8 cellular contexts compared by ENCODE assay signal in genomic region chr5:141397756-141398551, GRCh38. TPM values are rescaled to one million over a fixed set of nuclear protein-coding genes. Genes with fewer than 3 reads are reported as not detected.
DNase-seq lines count a peak whose midpoint lies in the region; ATAC-seq and TF ChIP-seq lines count a peak whose summit lies in the region.
"Not testable (repeated sequence)": the region's sequence is repeated elsewhere in the genome, so short reads cannot be mapped to it uniquely, and the experiment has no call there.

Gene PCDHGB5 (plus strand): TSS chr5:141397947. CDS start chr5:141398128, 181 bp downstream.

- 80 to 90% methylated on average over 9 to 19 of the region's 43 CpGs for WGBS in endodermal cell (ENCODE audit: insufficient coverage in 1 of 2, insufficient read length in 1 of 2), 2 experiments

- H3K4me1 ChIP-seq in endodermal cell (ENCODE audit: control insufficient read depth, insufficient read depth, low read length): not testable (repeated sequence)

- H3K36me3 ChIP-seq in endodermal cell (ENCODE audit: control insufficient read depth, insufficient read depth, low read length): not testable (repeated sequence)

- H3K27ac Mint-ChIP-seq in activated T-cell treated with anti-CD3 and anti-CD28 coated beads, Interleukin-2, amount 50 U/mL, for 24 hours: not testable (repeated sequence)
- H3K27ac Mint-ChIP-seq in endodermal cell: peak within 1 kb of the TSS; percentile 64

- peaks cover 21% of the 10 kb centered on the region for H3K36me3 Mint-ChIP-seq in activated T-cell treated with anti-CD3 and anti-CD28 coated beads, Interleukin-2, amount 50 U/mL, for 24 hours (ENCODE audit: low read depth)
- H3K36me3 Mint-ChIP-seq in endodermal cell (ENCODE audit: low read depth): peaks cover 51% of the 10 kb centered on the region

- peak; percentile 85 for ATAC-seq in GM18909 (IDR thresholded peaks at IDR 0.05; ENCODE audit: poor library complexity, unreplicated experiment)
- ATAC-seq in HG02759 (IDR thresholded peaks at IDR 0.05; ENCODE audit: unreplicated experiment): peak; percentile 98
- ATAC-seq in left lobe of liver: peak; percentile 99

- not testable (repeated sequence) for H3K4me1 Mint-ChIP-seq in activated T-cell treated with anti-CD3 and anti-CD28 coated beads, Interleukin-2, amount 50 U/mL, for 24 hours (ENCODE audit: low read depth); endodermal cell

- not testable (repeated sequence) for H3K27ac ChIP-seq in endodermal cell (ENCODE audit: low read depth, low read length)

- peaks cover 35% of the 10 kb centered on the region for H3K9me3 Mint-ChIP-seq in activated T-cell treated with anti-CD3 and anti-CD28 coated beads, Interleukin-2, amount 50 U/mL, for 24 hours
- peaks cover 83% of the 10 kb centered on the region for H3K9me3 Mint-ChIP-seq in endodermal cell

- H3K9ac ChIP-seq in endodermal cell (ENCODE audit: extremely low read depth, low read length, poor library complexity, severe bottlenecking): not testable (repeated sequence)

- peak within 1 kb of the TSS; percentile 50 for H3K4me3 Mint-ChIP-seq in activated T-cell treated with anti-CD3 and anti-CD28 coated beads, Interleukin-2, amount 50 U/mL, for 24 hours
- peak within 1 kb of the TSS; percentile 64 for H3K4me3 Mint-ChIP-seq in endodermal cell

- peaks cover 83% of the 10 kb centered on the region for H3K27me3 Mint-ChIP-seq in activated T-cell treated with anti-CD3 and anti-CD28 coated beads, Interleukin-2, amount 50 U/mL, for 24 hours
- not testable (repeated sequence) for H3K27me3 Mint-ChIP-seq in endodermal cell (ENCODE audit: insufficient read depth)

- H3K9me3 ChIP-seq in endodermal cell (ENCODE audit: control insufficient read depth, low read length): peaks cover 61% of the 10 kb centered on the region

- TF ChIP-seq CTCF in AG10803 (conservative IDR thresholded peaks at IDR 0.05; ENCODE audit: low read length) (peak; percentile 62), LNCaP clone FGC (IDR thresholded peaks at IDR 0.05; ENCODE audit: control insufficient read depth, extremely low read depth, insufficient read depth) (peak; percentile 72), endodermal cell (conservative IDR thresholded peaks at IDR 0.05) (peak; percentile 79)

- H3K4me3 ChIP-seq in AG10803 (ENCODE audit: low read length) (peak within 1 kb of the TSS; percentile 53), LNCaP clone FGC (ENCODE audit: low read depth, low read length) (peak within 1 kb of the TSS; percentile 51), endodermal cell (ENCODE audit: low read length) (peak within 1 kb of the TSS; percentile 0)

- not testable (repeated sequence) for H3K27me3 ChIP-seq in endodermal cell (ENCODE audit: control insufficient read depth, insufficient read depth, low read length, poor library complexity, severe bottlenecking)

- peak; percentile 55 for DNase-seq in AG10803 (ENCODE audit: low read depth)
- not testable (repeated sequence) for DNase-seq in LNCaP clone FGC (ENCODE audit: low read depth); endodermal cell
- peak; percentile 52 for DNase-seq in activated T-cell treated with anti-CD3 and anti-CD28 coated beads, Interleukin-2, amount 50 U/mL, for 24 hours
- DNase-seq in left lobe of liver (ENCODE audit: low spot score): peak; percentile 64
- DNase-seq in stimulated activated CD4-positive, alpha-beta T cell treated with anti-CD3 and anti-CD28 coated beads, Interleukin-12 subunit alpha, Interleukin-12 subunit beta, amount 100 ng/mL, for 4 hours: peak; percentile 38

RNA-seq across cellular contexts. Expression of gene PCDHGB5, which starts in this region (rescaled TPM):
- 10 to 100 TPM in 1 of 2 donors, 1 to 10 TPM in 1; 1.3 to 17.3 TPM for total RNA-seq in endodermal cell
- 0.39 TPM for polyA plus RNA-seq in endodermal cell (2013, experiment 1 of 2)
- 0.12 TPM for polyA plus RNA-seq in endodermal cell (2013, experiment 2 of 2)
- total RNA-seq in left lobe of liver: 4.2 TPM

Comparison
In these comparisons a context has a peak if more than half of its experiments do, and no peak if none do; other contexts are left out.
1. H3K4me3 ChIP-seq: peak in every context shown above with its lines; median percentile 53 in AG10803; 51 in LNCaP clone FGC; 0 in endodermal cell.